In genomic region chr9:137306546-137307254, GRCh38 we compare ENCODE assay signal across 11 cellular contexts. TPM values are rescaled to one million over a fixed set of nuclear protein-coding genes. Genes with fewer than 3 reads are reported as not detected.
DNase-seq lines count a peak whose midpoint lies in the region; ATAC-seq and TF ChIP-seq lines count a peak whose summit lies in the region.
"Had no signal": no experiment of that assay in that cellular context is flagged by ENCODE, and none has a peak within 500 bp of the region (broad histone marks: within the 10 kb centered on the region; RNA-seq: fewer than 3 reads in every experiment).

No MANE protein-coding gene starts in this region.

- DNase-seq in H7 (peak; percentile 66), adrenal gland (peak in 4 of 7 donors; percentile 11 to 35 (median 24)), left lobe of liver (ENCODE audit: low spot score) (peak; percentile 48), NCI-H1105 (lab: John Stamatoyannopoulos, UW) (no peak), HAP-1 (ENCODE audit: low spot score in 2 of 2) (no peak)
- no peak for DNase-seq in stimulated activated naive CD8-positive, alpha-beta T cell treated with anti-CD3 and anti-CD28 coated beads, Interleukin-15, Interleukin-2, amounts not matched to agents 100 U/mL and 50 U/mL, for 24 hours
- DNase-seq: COR-L47, NCI-H345 had no signal

- peaks cover 7% of the 10 kb centered on the region for H3K27me3 ChIP-seq in H7 (ENCODE audit: control insufficient read depth, insufficient read depth, low read length)
- peaks cover 14% of the 10 kb centered on the region for H3K27me3 ChIP-seq in adrenal gland
- peaks cover 25 to 65% (median 42%) of the 10 kb centered on the region in 3 donors for H3K27me3 ChIP-seq in skeletal muscle tissue (ENCODE audit: control insufficient read depth in 3 of 3, insufficient read depth in 3 of 3, low read length in 3 of 3)
- H3K27me3 ChIP-seq in HAP-1 (ENCODE audit: low read depth) = no peaks in the 10 kb centered on the region

- peak overlapping the region in 2 of 3 donors; percentile 38 to 72 for H3K9ac ChIP-seq in skeletal muscle tissue (ENCODE audit: low read depth in 1 of 3, low read length in 3 of 3)

- no peaks in the 10 kb centered on the region for H3K36me3 ChIP-seq in H7 (replicated peaks; ENCODE audit: control insufficient read depth, insufficient read depth, low read length)
- H3K36me3 ChIP-seq in adrenal gland (replicated peaks in 1 of 2) = no peaks in the 10 kb centered on the region
- no peaks in the 10 kb centered on the region for H3K36me3 ChIP-seq in skeletal muscle tissue (ENCODE audit: control insufficient read depth in 3 of 3, insufficient read depth in 3 of 3, low read length in 3 of 3)
- no peaks in the 10 kb centered on the region for H3K36me3 ChIP-seq in HAP-1 (replicated peaks)

- H3K27ac ChIP-seq in adrenal gland (peak overlapping the region in 2 of 5 donors; percentile 12 to 86), skeletal muscle tissue (ENCODE audit: low read depth, low read length) (peak overlapping the region; percentile 63)

- H3K9me3 ChIP-seq in adrenal gland (replicated peaks in 1 of 3) (no peaks in the 10 kb centered on the region), skeletal muscle tissue (ENCODE audit: control insufficient read depth in 3 of 3, low read length in 3 of 3) (no peaks in the 10 kb centered on the region), HAP-1 (no peaks in the 10 kb centered on the region)

- H3K4me3 ChIP-seq in H7 (ENCODE audit: insufficient read depth, low read depth, low read length) (no peak overlapping the region), adrenal gland (no peak overlapping the region), skeletal muscle tissue (ENCODE audit: low read length in 3 of 3) (peak overlapping the region in 1 of 3 donors; percentile 35), HAP-1 (no peak overlapping the region)

- peak; percentile 7 for ATAC-seq in left lobe of liver
- no peak for ATAC-seq in stimulated activated naive CD8-positive, alpha-beta T cell treated with anti-CD3 and anti-CD28 coated beads, Interleukin-15, Interleukin-2, amounts not matched to agents 100 U/mL and 50 U/mL, for 24 hours

- in situ Hi-C loops in HAP-1 (cut with MboI; ENCODE audit: low sequenced_read_pairs) = no loop called here

- H3K4me1 ChIP-seq in adrenal gland (replicated peaks in 1 of 2) = peaks cover 7 to 26% of the 10 kb centered on the region in 2 donors
- H3K4me1 ChIP-seq in skeletal muscle tissue (ENCODE audit: control insufficient read depth in 3 of 3, insufficient read depth in 3 of 3, low read length in 3 of 3) = peaks cover 39 to 48% (median 41%) of the 10 kb centered on the region in 3 donors
- peaks cover 7% of the 10 kb centered on the region for H3K4me1 ChIP-seq in HAP-1

- 30 to 60% (median 33%) methylated on average over 1 to 39 of the region's 39 CpGs for WGBS in adrenal gland, 4 donors

- no peak for TF ChIP-seq CTCF in adrenal gland (IDR thresholded peaks at IDR 0.05)

- intact Hi-C loops in adrenal gland (cut with DNase I) = no loop called here

- no peak for TF ChIP-seq POLR2A in adrenal gland (IDR thresholded peaks at IDR 0.05)

RNA-seq across cellular contexts. Expression of gene NRARP, which starts 4.6 kb away (rescaled TPM):
- 27.7 and 34.8 TPM in 2 replicates for total RNA-seq in H7 (2014; rRNA removed; shearing (Covaris generic))
- total RNA-seq in adrenal gland = 10 to 100 TPM in 1 of 8 donors, 1 to 10 TPM in 7; 1.1 to 11.2 (median 3.8) TPM
- polyA plus RNA-seq in adrenal gland = 1 to 10 TPM in 2 of 3 donors, under 1 TPM in 1; 0.59 to 1.4 (median 1.1) TPM
- total RNA-seq in left lobe of liver = 1.3 TPM
- total RNA-seq in skeletal muscle tissue = 2.1 TPM

RNA-seq across cellular contexts. Expression of gene TOR4A, which starts 29.2 kb away (rescaled TPM):
- 21.3 and 23.2 TPM in 2 replicates for total RNA-seq in H7 (2014; rRNA removed; shearing (Covaris generic))
- total RNA-seq in adrenal gland (10 to 100 TPM in 5 of 8 donors, 1 to 10 TPM in 3; 6.8 to 21.5 (median 13.8) TPM), left lobe of liver (3.6 TPM), skeletal muscle tissue (2.1 TPM)
- polyA plus RNA-seq in adrenal gland = 1 to 10 TPM in 2 of 3 donors, under 1 TPM in 1; 0.49 to 1.4 (median 1.3) TPM

RNA-seq across cellular contexts. Expression of gene NELFB, which starts 51.6 kb away (rescaled TPM):
- 112 and 121 TPM in 2 replicates for total RNA-seq in H7 (2014; rRNA removed; shearing (Covaris generic))
- 10 to 100 TPM; 28.0 to 56.3 (median 41.1) TPM for total RNA-seq in adrenal gland
- 10 to 100 TPM; 10.9 to 48.3 (median 19.6) TPM for polyA plus RNA-seq in adrenal gland
- 22.2 TPM for total RNA-seq in left lobe of liver
- 33.9 TPM for total RNA-seq in skeletal muscle tissue

RNA-seq across cellular contexts. Expression of gene STPG3, which starts 55.6 kb away (rescaled TPM):
- total RNA-seq in H7 (2014; rRNA removed; shearing (Covaris generic)) = not detected in 2 replicates
- total RNA-seq in adrenal gland = 1 to 10 TPM in 1 of 8 donors, under 1 TPM in 1, not detected in 6; 0.25 to 3.1 TPM
- under 1 TPM in 1 of 3 donors, not detected in 2; 0.32 TPM for polyA plus RNA-seq in adrenal gland
- not detected for total RNA-seq in left lobe of liver
- not detected for total RNA-seq in skeletal muscle tissue
- total RNA-seq: dorsolateral prefrontal cortex, left colon had no signal

Comparison
In these comparisons a context has a peak if more than half of its experiments do, and no peak if none do; other contexts are left out.
1. DNase-seq: peak in H7 (single experiment), adrenal gland (4 of 7) and left lobe of liver (single experiment); none in NCI-H1105 (single experiment), stimulated activated naive CD8-positive, alpha-beta T cell treated with anti-CD3 and anti-CD28 coated beads, Interleukin-15, Interleukin-2, amounts not matched to agents 100 U/mL and 50 U/mL, for 24 hours (single experiment) and HAP-1 (0 of 2).